In genomic region chr6:170106906-170107525, GRCh38 we compare ENCODE assay signal across 31 cellular contexts.
A peak's percentile ranks its signal among the peaks of the same experiment; 100 is the strongest.
DNase-seq lines count a peak whose midpoint lies in the region; ATAC-seq, FAIRE-seq and TF ChIP-seq lines count a peak whose summit lies in the region.
"Had no signal": no experiment of that assay in that cellular context is flagged by ENCODE, and none has a peak within 500 bp of the region (broad histone marks: within the 10 kb centered on the region; RNA-seq: fewer than 3 reads in every experiment).

No MANE protein-coding gene starts in this region.

- no peak overlapping the region for H2AFZ ChIP-seq in HepG2 (ENCODE audit: low read length)

- in situ Hi-C loops in HepG2 (cut with HindIII; ENCODE audit: extremely low pct_ligation_motif_present, low pct_unique_long_range_greater_than_20kb), result no loop called here

- no peak overlapping the region for H3K4me2 ChIP-seq in HepG2 (ENCODE audit: low read depth, low read length)

- no TSS peak for BruUV-seq in HepG2 (replicated peaks; lab: Mats Ljungman, UMichigan)

- CTCF ChIA-PET in HepG2 (lab: Yijun Ruan, JAX; ENCODE audit: low intra/inter-chr PET ratio, low total read pairs), result no interaction called here

- H3K79me2 ChIP-seq in HepG2 (ENCODE audit: insufficient read depth, low read length), result no peaks in the 10 kb centered on the region

- TF ChIP-seq POLR2A in right lobe of liver (IDR thresholded peaks at IDR 0.05), result no peak
- no peak for TF ChIP-seq POLR2A in HepG2 (IDR thresholded peaks at IDR 0.05; ENCODE audit: insufficient read depth in 1 of 2, low read depth in 2 of 2, low read length in 2 of 2)

- TF ChIP-seq RAD21 in HepG2 (CRISPR knock-in tag; IDR thresholded peaks at IDR 0.05), result no peak

- H3K27ac ChIP-seq in right lobe of liver (no peak overlapping the region), HepG2 (ENCODE audit: extremely low read length, insufficient read depth, low read length) (no peak overlapping the region), endodermal cell (ENCODE audit: low read depth, low read length) (no peak overlapping the region)
- H3K27ac ChIP-seq: colonic mucosa, heart left ventricle, neutrophil, uterus had no signal

- H3K9me3 Mint-ChIP-seq in endodermal cell (no peaks in the 10 kb centered on the region), osteocyte (ENCODE audit: unreplicated experiment) (peaks cover 6% of the 10 kb centered on the region)
- H3K9me3 Mint-ChIP-seq: T-helper 1 cell treated with Interleukin-12 subunit alpha and Interleukin-12 subunit beta and Interleukin-4 antibody, amounts not matched to agents 30 μg/mL and 1 μg/mL, for 36 hours had no signal

- DNase-seq in right lobe of liver, result peak in 2 of 3 donors; percentile 18 to 31
- DNase-seq in HepG2 (ENCODE audit: low spot score), result no peak
- peak; percentile 29 for DNase-seq in endodermal cell
- peak; percentile 79 for DNase-seq in osteocyte (ENCODE audit: extremely low spot score, unreplicated experiment)
- DNase-seq in ureter (ENCODE audit: low spot score), result peak; percentile 31
- no peak for DNase-seq in iPS-NIHi11 (ENCODE audit: low spot score)
- DNase-seq: activated CD8-positive, alpha-beta T cell treated with anti-CD3 and anti-CD28 coated beads for 36 hours; anterior cingulate cortex; C1 segment of cervical spinal cord; colonic mucosa; DMS79; foreskin fibroblast; kidney glomerular epithelial cell; NCI-H1105 treated with DMSO at 0.1 percent for 48 hours; NCI-H2029 treated with DMSO at 0.1 percent for 48 hours; NCI-H226; NCI-H748 treated with DMSO at 0.1 percent for 48 hours; small intestine had no signal

- H3K27ac Mint-ChIP-seq in endodermal cell, result no peak overlapping the region
- no peak overlapping the region for H3K27ac Mint-ChIP-seq in osteocyte (ENCODE audit: unreplicated experiment)
- H3K27ac Mint-ChIP-seq: activated CD8-positive, alpha-beta T cell treated with anti-CD3 and anti-CD28 coated beads for 36 hours; activated naive CD8-positive, alpha-beta T cell; T-helper 1 cell treated with Interleukin-12 subunit alpha and Interleukin-12 subunit beta and Interleukin-4 antibody, amounts not matched to agents 30 μg/mL and 1 μg/mL, for 36 hours had no signal

- no peaks in the 10 kb centered on the region for H3K36me3 ChIP-seq in right lobe of liver
- H3K36me3 ChIP-seq in HepG2 (replicated peaks in 1 of 2; ENCODE audit: control insufficient read depth in 1 of 2, insufficient read depth in 2 of 2, low read length in 2 of 2), result no peaks in the 10 kb centered on the region
- no peaks in the 10 kb centered on the region for H3K36me3 ChIP-seq in endodermal cell (ENCODE audit: control insufficient read depth, insufficient read depth, low read length)
- H3K36me3 ChIP-seq: colonic mucosa, heart left ventricle, neutrophil, uterus had no signal

- H3K9ac ChIP-seq in HepG2 (ENCODE audit: insufficient read depth, low read depth, low read length), result no peak overlapping the region
- H3K9ac ChIP-seq in endodermal cell (ENCODE audit: extremely low read depth, low read length, poor library complexity, severe bottlenecking), result no peak overlapping the region

- ATAC-seq in right lobe of liver (no peak), HepG2 (no peak), HG02870 (IDR thresholded peaks at IDR 0.05; ENCODE audit: unreplicated experiment) (no peak)
- ATAC-seq: activated CD4-positive, CD25-positive, alpha-beta regulatory T cell treated with anti-CD3 and anti-CD28 coated beads, Interleukin-2, amount 50 U/mL, for 24 hours; activated CD8-positive, alpha-beta T cell treated with anti-CD3 and anti-CD28 coated beads for 36 hours; esophagus mucosa; heart left ventricle; K562 had no signal

- H3K27me3 Mint-ChIP-seq in endodermal cell (ENCODE audit: insufficient read depth), result no peaks in the 10 kb centered on the region
- H3K27me3 Mint-ChIP-seq in osteocyte (ENCODE audit: unreplicated experiment), result no peaks in the 10 kb centered on the region

- H3K27me3 ChIP-seq in right lobe of liver (no peaks in the 10 kb centered on the region), HepG2 (ENCODE audit: control insufficient read depth in 1 of 2, insufficient read depth in 2 of 2, low read length in 2 of 2) (peaks cover 17 to 71% of the 10 kb centered on the region in 2 experiments; a peak in 4 of 5 replicates), endodermal cell (ENCODE audit: control insufficient read depth, insufficient read depth, low read length, poor library complexity, severe bottlenecking) (no peaks in the 10 kb centered on the region)
- H3K27me3 ChIP-seq: colonic mucosa, heart left ventricle, uterus had no signal

- H3K4me1 Mint-ChIP-seq in endodermal cell, result peaks cover 1% of the 10 kb centered on the region
- no peaks in the 10 kb centered on the region for H3K4me1 Mint-ChIP-seq in osteocyte (ENCODE audit: unreplicated experiment)

- TF ChIP-seq CTCF in right lobe of liver (IDR thresholded peaks at IDR 0.05) (no peak), HepG2 (CRISPR knock-in tag; IDR thresholded peaks at IDR 0.05) (no peak), endodermal cell (conservative IDR thresholded peaks at IDR 0.05) (no peak), osteocyte (IDR thresholded peaks at IDR 0.05) (no peak)

- FAIRE-seq in HepG2 (lab: Jason Lieb, UNC), result no peak
- FAIRE-seq: GM18507, H54, K562, small intestine, TTC549 had no signal

- no peaks in the 10 kb centered on the region for H3K9me3 ChIP-seq in right lobe of liver
- H3K9me3 ChIP-seq in HepG2 (ENCODE audit: low read length), result no peaks in the 10 kb centered on the region
- H3K9me3 ChIP-seq in endodermal cell (ENCODE audit: control insufficient read depth, low read length), result no peaks in the 10 kb centered on the region
- H3K9me3 ChIP-seq: Caco-2, colonic mucosa, heart left ventricle, neutrophil, uterus had no signal

- H3K4me1 ChIP-seq in right lobe of liver (no peaks in the 10 kb centered on the region), HepG2 (ENCODE audit: insufficient read depth, low read length) (no peaks in the 10 kb centered on the region), endodermal cell (ENCODE audit: control insufficient read depth, insufficient read depth, low read length) (no peaks in the 10 kb centered on the region)
- H3K4me1 ChIP-seq: Caco-2, colonic mucosa, heart left ventricle, uterus had no signal

- H3K36me3 Mint-ChIP-seq in endodermal cell (ENCODE audit: low read depth) (no peaks in the 10 kb centered on the region), osteocyte (ENCODE audit: unreplicated experiment) (no peaks in the 10 kb centered on the region)
- H3K36me3 Mint-ChIP-seq: activated naive CD8-positive, alpha-beta T cell had no signal

- no peaks in the 10 kb centered on the region; the same call in 1 of the 2 replicates for H4K20me1 ChIP-seq in HepG2 (ENCODE audit: insufficient read depth, low read length)

- TF ChIP-seq EP300 in HepG2 (IDR thresholded peaks at IDR 0.05; ENCODE audit: low read depth in 2 of 2, low read length in 2 of 2) (no peak), HepG2 (CRISPR knock-in tag; IDR thresholded peaks at IDR 0.05; ENCODE audit: borderline replicate concordance) (no peak)

- POLR2A ChIA-PET in HepG2 (lab: Yijun Ruan, JAX), result no interaction called here

- WGBS in right lobe of liver (ENCODE audit: insufficient coverage, low coverage, low lambda C conversion rate, missing lambda C conversion rate), result 60% methylated on average over 7 of the region's 14 CpGs
- 7% methylated on average over 14 of the region's 14 CpGs for WGBS in HepG2 (ENCODE audit: low lambda C conversion rate)
- WGBS in endodermal cell (ENCODE audit: insufficient coverage in 1 of 2, insufficient read length in 1 of 2), 2 experiments, result 90 to 93% methylated on average over 7 to 14 of the region's 14 CpGs

- no peak overlapping the region for H3K4me3 Mint-ChIP-seq in endodermal cell
- H3K4me3 Mint-ChIP-seq in osteocyte (ENCODE audit: unreplicated experiment), result no peak overlapping the region
- H3K4me3 Mint-ChIP-seq: activated CD8-positive, alpha-beta T cell treated with anti-CD3 and anti-CD28 coated beads for 36 hours; activated naive CD8-positive, alpha-beta T cell; T-helper 1 cell treated with Interleukin-12 subunit alpha and Interleukin-12 subunit beta and Interleukin-4 antibody, amounts not matched to agents 30 μg/mL and 1 μg/mL, for 36 hours had no signal

- intact Hi-C loops in right lobe of liver (cut with DNase I) (no loop called here), HepG2 (cut with micrococcal nuclease; ENCODE audit: unreplicated experiment) (no loop called here)

- H3K4me3 ChIP-seq in right lobe of liver (no peak overlapping the region), HepG2 (replicated peaks in 1 of 3; ENCODE audit: insufficient read depth in 1 of 3, low read depth in 2 of 3, low read length in 3 of 3) (no peak overlapping the region), endodermal cell (ENCODE audit: low read length) (no peak overlapping the region)
- H3K4me3 ChIP-seq: colonic mucosa, heart left ventricle, K562, uterus had no signal

TF ChIP-seq in HepG2, 621 proteins besides CTCF, POLR2A, EP300 and RAD21:
- no peak for TF ChIP-seq ZNF577 (CRISPR knock-in tag; IDR thresholded peaks at IDR 0.05; ENCODE audit: borderline replicate concordance, low read depth)
- TF ChIP-seq, protein P1, sequence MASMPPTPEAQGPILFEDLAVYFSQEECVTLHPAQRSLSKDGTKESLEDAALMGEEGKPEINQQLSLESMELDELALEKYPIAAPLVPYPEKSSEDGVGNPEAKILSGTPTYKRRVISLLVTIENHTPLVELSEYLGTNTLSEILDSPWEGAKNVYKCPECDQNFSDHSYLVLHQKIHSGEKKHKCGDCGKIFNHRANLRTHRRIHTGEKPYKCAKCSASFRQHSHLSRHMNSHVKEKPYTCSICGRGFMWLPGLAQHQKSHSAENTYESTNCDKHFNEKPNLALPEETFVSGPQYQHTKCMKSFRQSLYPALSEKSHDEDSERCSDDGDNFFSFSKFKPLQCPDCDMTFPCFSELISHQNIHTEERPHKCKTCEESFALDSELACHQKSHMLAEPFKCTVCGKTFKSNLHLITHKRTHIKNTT (CRISPR knock-in tag; IDR thresholded peaks at IDR 0.05), result no peak
- no peak for TF ChIP-seq ETV6 (CRISPR knock-in tag; conservative IDR thresholded peaks at IDR 0.05)
- TF ChIP-seq JUNB (CRISPR knock-in tag; IDR thresholded peaks at IDR 0.05; ENCODE audit: borderline replicate concordance), result no peak
- TF ChIP-seq TAF15 (IDR thresholded peaks at IDR 0.05; ENCODE audit: low read depth, low read length, poor library complexity, severe bottlenecking), result no peak
- no peak for TF ChIP-seq PITX1 (CRISPR knock-in tag; IDR thresholded peaks at IDR 0.05)
TF ChIP-seq in HepG2: peak in this region for 0.

Comparison
In these comparisons a context has a peak if more than half of its experiments do, and no peak if none do; other contexts are left out.
1. DNase-seq: peak in right lobe of liver (2 of 3), endodermal cell (single experiment), osteocyte (single experiment) and ureter (single experiment); none in HepG2 (single experiment) and iPS-NIHi11 (single experiment).